Comparison of ENCODE assay signal across 21 cellular contexts in the genomic region with DNA sequence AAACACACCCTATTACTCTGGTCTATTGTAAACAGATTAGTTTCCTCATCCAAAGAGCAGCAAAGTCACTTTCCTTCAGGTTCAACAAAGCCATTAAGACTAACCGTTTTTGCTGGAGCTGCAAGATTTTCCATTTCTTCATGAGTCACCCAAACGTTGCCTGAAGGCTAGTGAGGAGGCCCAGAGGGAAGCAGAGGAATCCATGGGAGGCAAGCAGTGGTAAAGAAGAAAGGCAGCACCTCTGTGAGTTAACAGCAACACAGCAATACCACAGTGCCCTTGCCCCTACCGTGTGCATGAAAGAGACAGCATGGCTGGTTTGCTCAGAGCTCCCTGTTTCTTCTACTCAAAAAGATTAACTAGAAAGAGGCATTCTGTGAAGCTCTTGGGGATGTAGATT.
A peak's percentile ranks its signal among the peaks of the same experiment; 100 is the strongest.
DNase-seq lines count a peak whose midpoint lies in the region; ATAC-seq and TF ChIP-seq lines count a peak whose summit lies in the region.
"Had no signal": no experiment of that assay in that cellular context is flagged by ENCODE, and none has a peak within 500 bp of the region (broad histone marks: within the 10 kb centered on the region; RNA-seq: fewer than 3 reads in every experiment).

No MANE protein-coding gene starts in this region.

- H3K18ac ChIP-seq in trophoblast cell (ENCODE audit: low read length) = no peak overlapping the region

- CTCF ChIA-PET in PC-3 (lab: Charles Lee) = no interaction called here

- intact Hi-C loops in PC-3 (cut with micrococcal nuclease) = no loop called here

- no TSS peak for BruUV-seq in PC-3 (replicated peaks; lab: Mats Ljungman, UMichigan)

- TF ChIP-seq CTCF in GM23338 (conservative IDR thresholded peaks at IDR 0.05; ENCODE audit: low read depth in 2 of 2) (no peak), PC-3 (conservative IDR thresholded peaks at IDR 0.05; ENCODE audit: low read depth, low read length) (no peak), endodermal cell (conservative IDR thresholded peaks at IDR 0.05) (no peak)

- H3K9me2 ChIP-seq in GM23338 (ENCODE audit: insufficient read depth) (no peaks in the 10 kb centered on the region), PC-3 (replicated peaks; ENCODE audit: low read length) (no peaks in the 10 kb centered on the region)

- no peaks in the 10 kb centered on the region for H3K79me2 ChIP-seq in GM23338 (replicated peaks; ENCODE audit: insufficient read depth)
- no peaks in the 10 kb centered on the region for H3K79me2 ChIP-seq in PC-3 (ENCODE audit: low read length)
- no peaks in the 10 kb centered on the region for H3K79me2 ChIP-seq in trophoblast cell (ENCODE audit: control insufficient read depth, insufficient read depth, low read length, poor library complexity)

- H3K9ac ChIP-seq in PC-3 (ENCODE audit: low read length) = no peak overlapping the region
- H3K9ac ChIP-seq in endodermal cell (ENCODE audit: extremely low read depth, low read length, poor library complexity, severe bottlenecking) = no peak overlapping the region
- no peak overlapping the region for H3K9ac ChIP-seq in trophoblast cell (ENCODE audit: low read length)

- H4K8ac ChIP-seq in trophoblast cell (ENCODE audit: low read depth, low read length) = no peak overlapping the region

- 50 to 53% methylated on average over 2 to 3 of the region's 3 CpGs for WGBS in endodermal cell (ENCODE audit: insufficient coverage in 1 of 2, insufficient read length in 1 of 2), 2 experiments
- no CpG with 5 or more reads among the region's 3 CpGs for WGBS in trophoblast cell (ENCODE audit: extremely low coverage, insufficient coverage, insufficient read length)

- H3K14ac ChIP-seq in trophoblast cell (ENCODE audit: low read length) = no peak overlapping the region

- no peaks in the 10 kb centered on the region for H3K36me3 Mint-ChIP-seq in GM23338 (ENCODE audit: low read depth)
- H3K36me3 Mint-ChIP-seq in endodermal cell (ENCODE audit: low read depth) = no peaks in the 10 kb centered on the region

- H3K27ac ChIP-seq in GM23338 (ENCODE audit: low read depth) = no peak overlapping the region
- no peak overlapping the region for H3K27ac ChIP-seq in PC-3 (ENCODE audit: low read length)
- H3K27ac ChIP-seq in endodermal cell (ENCODE audit: low read depth, low read length) = no peak overlapping the region
- no peak overlapping the region for H3K27ac ChIP-seq in trophoblast cell (ENCODE audit: low read depth, low read length)
- H3K27ac ChIP-seq: prostate gland had no signal

- DNase-seq in GM23338 (ENCODE audit: low spot score) = peak; percentile 28
- DNase-seq in PC-3 = peak; percentile 8
- peak; percentile 49 for DNase-seq in endodermal cell
- peak; percentile 41 to 56 for DNase-seq in trophoblast cell
- DNase-seq in NOMO-1 (lab: John Stamatoyannopoulos, UW; ENCODE audit: unreplicated experiment in 2 of 2) = no peak
- DNase-seq in SK-N-DZ (ENCODE audit: low spot score) = no peak
- DNase-seq: activated CD4-positive, alpha-beta T cell treated with anti-CD3 and anti-CD28 coated beads for 4 hours; activated effector memory CD4-positive, alpha-beta T cell treated with Interleukin-2 at 50 U/mL for 16 hours; amygdala; cerebellar nuclear complex; hypothalamus; left colon; midbrain; NCI-H2107; small intestine; stimulated activated CD4-positive, alpha-beta T cell treated with anti-CD3 and anti-CD28 coated beads, Interleukin-4, amount 100 ng/mL, for 4 hours; substantia nigra; T-helper 9 cell had no signal

- no peak overlapping the region for H2BK5ac ChIP-seq in trophoblast cell (ENCODE audit: low read depth, low read length, poor library complexity)

- H3K4me3 ChIP-seq in GM23338 (no peak overlapping the region), PC-3 (ENCODE audit: low read length) (no peak overlapping the region), endodermal cell (ENCODE audit: low read length) (no peak overlapping the region), trophoblast cell (ENCODE audit: low read depth, low read length) (no peak overlapping the region)
- H3K4me3 ChIP-seq: prostate gland had no signal

- H2BK12ac ChIP-seq in trophoblast cell (ENCODE audit: low read length) = no peak overlapping the region

- H3K36me3 ChIP-seq in GM23338 (ENCODE audit: insufficient read depth) = no peaks in the 10 kb centered on the region
- no peaks in the 10 kb centered on the region for H3K36me3 ChIP-seq in PC-3 (ENCODE audit: low read depth, low read length)
- no peaks in the 10 kb centered on the region for H3K36me3 ChIP-seq in endodermal cell (ENCODE audit: control insufficient read depth, insufficient read depth, low read length)
- no peaks in the 10 kb centered on the region for H3K36me3 ChIP-seq in trophoblast cell (ENCODE audit: control insufficient read depth in 1 of 2, insufficient read depth in 2 of 2, low read length in 2 of 2)
- H3K36me3 ChIP-seq: prostate gland had no signal

- H3K23ac ChIP-seq in trophoblast cell (ENCODE audit: low read length) = no peak overlapping the region

- H3K9me3 Mint-ChIP-seq in GM23338 (no peaks in the 10 kb centered on the region), endodermal cell (no peaks in the 10 kb centered on the region)

- peak; percentile 51 for ATAC-seq in GM23338
- no peak for ATAC-seq in PC-3
- no peak for ATAC-seq in HG02970 (IDR thresholded peaks at IDR 0.05; ENCODE audit: low FRiP score, unreplicated experiment)
- ATAC-seq: left colon had no signal

- H3K4me1 ChIP-seq in GM23338 (ENCODE audit: insufficient read depth) (0 out of 2 replicates have a peak, but pooled peaks cover 4% of the 10 kb centered on the region), PC-3 (ENCODE audit: insufficient read depth, low read length) (no peaks in the 10 kb centered on the region), endodermal cell (ENCODE audit: control insufficient read depth, insufficient read depth, low read length) (no peaks in the 10 kb centered on the region), trophoblast cell (ENCODE audit: control insufficient read depth in 1 of 2, insufficient read depth in 2 of 2, low read length in 2 of 2) (no peaks in the 10 kb centered on the region)
- H3K4me1 ChIP-seq: prostate gland had no signal

- H4K91ac ChIP-seq in trophoblast cell (ENCODE audit: low read depth, low read length) = no peak overlapping the region

- no peak overlapping the region for H2AK5ac ChIP-seq in trophoblast cell (ENCODE audit: low read length)

- H3K27ac Mint-ChIP-seq in GM23338 = no peak overlapping the region
- H3K27ac Mint-ChIP-seq in endodermal cell = no peak overlapping the region
- H3K27ac Mint-ChIP-seq: IgD-negative memory B cell had no signal

- no peaks in the 10 kb centered on the region for H3K4me1 Mint-ChIP-seq in GM23338
- no peaks in the 10 kb centered on the region for H3K4me1 Mint-ChIP-seq in endodermal cell
- H3K4me1 Mint-ChIP-seq: IgD-negative memory B cell had no signal

- H3K27me3 ChIP-seq in GM23338 (ENCODE audit: insufficient read depth) = no peaks in the 10 kb centered on the region
- no peaks in the 10 kb centered on the region; the same call in 1 of the 2 replicates for H3K27me3 ChIP-seq in PC-3 (ENCODE audit: low read length)
- H3K27me3 ChIP-seq in endodermal cell (ENCODE audit: control insufficient read depth, insufficient read depth, low read length, poor library complexity, severe bottlenecking) = no peaks in the 10 kb centered on the region
- no peaks in the 10 kb centered on the region for H3K27me3 ChIP-seq in trophoblast cell (ENCODE audit: insufficient read depth, low read length)

- H3K4ac ChIP-seq in trophoblast cell (ENCODE audit: low read depth, low read length) = no peak overlapping the region

- no peaks in the 10 kb centered on the region for H4K20me1 ChIP-seq in GM23338 (replicated peaks; ENCODE audit: insufficient read depth)
- no peaks in the 10 kb centered on the region for H4K20me1 ChIP-seq in PC-3 (ENCODE audit: low read length)

- H3F3A ChIP-seq in GM23338 (replicated peaks; ENCODE audit: low read depth) (no peaks in the 10 kb centered on the region), PC-3 (ENCODE audit: low read length, unreplicated experiment) (no peaks in the 10 kb centered on the region)

- H4K12ac ChIP-seq in trophoblast cell (ENCODE audit: low read depth, low read length) = no peak overlapping the region

- POLR2A ChIA-PET in PC-3 (lab: Charles Lee; ENCODE audit: unreplicated experiment) = no interaction called here

- H2BK120ac ChIP-seq in trophoblast cell (ENCODE audit: insufficient read depth, low read length, poor library complexity) = no peak overlapping the region

- no peaks in the 10 kb centered on the region for H3K27me3 Mint-ChIP-seq in GM23338 (ENCODE audit: insufficient read depth, low read depth, poor library complexity)
- H3K27me3 Mint-ChIP-seq in endodermal cell (ENCODE audit: insufficient read depth) = no peaks in the 10 kb centered on the region
- H3K27me3 Mint-ChIP-seq: IgD-negative memory B cell had no signal

- no peaks in the 10 kb centered on the region for H3K9me3 ChIP-seq in PC-3 (ENCODE audit: low read length)
- H3K9me3 ChIP-seq in endodermal cell (ENCODE audit: control insufficient read depth, low read length) = no peaks in the 10 kb centered on the region
- no peaks in the 10 kb centered on the region for H3K9me3 ChIP-seq in trophoblast cell (ENCODE audit: insufficient read depth, low read depth, low read length)
- H3K9me3 ChIP-seq: prostate gland had no signal

- H3K79me1 ChIP-seq in trophoblast cell (ENCODE audit: low read length) = no peaks in the 10 kb centered on the region

- no peak overlapping the region for H3K4me2 ChIP-seq in GM23338
- H3K4me2 ChIP-seq in PC-3 (ENCODE audit: low read length) = no peak overlapping the region
- H3K4me2 ChIP-seq in trophoblast cell (ENCODE audit: low read length) = no peak overlapping the region

- H2AFZ ChIP-seq in GM23338 (no peak overlapping the region), PC-3 (ENCODE audit: low read length) (no peak overlapping the region), trophoblast cell (ENCODE audit: insufficient read depth, low read length, poor library complexity) (no peak overlapping the region)

- H3K4me3 Mint-ChIP-seq in GM23338 (no peak overlapping the region), endodermal cell (no peak overlapping the region)
- H3K4me3 Mint-ChIP-seq: IgD-negative memory B cell had no signal

TF ChIP-seq in GM23338, 12 proteins besides CTCF, POLR2A, EP300 and RAD21:
- no peak for TF ChIP-seq CREB1 (CRISPR knock-in tag; IDR thresholded peaks at IDR 0.05; ENCODE audit: low read depth)

Comparison
In these comparisons a context has a peak if more than half of its experiments do, and no peak if none do; other contexts are left out.
1. DNase-seq: peak in GM23338 (single experiment), PC-3 (single experiment), endodermal cell (single experiment) and trophoblast cell (2 of 2); none in NOMO-1 (0 of 2) and SK-N-DZ (single experiment).